7 cellular contexts compared by ENCODE assay signal in genomic region chr11:111602865-111603632, GRCh38. TPM values are rescaled to one million over a fixed set of nuclear protein-coding genes. Genes with fewer than 3 reads are reported as not detected.
DNase-seq lines count a peak whose midpoint lies in the region; ATAC-seq, FAIRE-seq and TF ChIP-seq lines count a peak whose summit lies in the region.

No MANE protein-coding gene starts in this region.

- H3K4me1 ChIP-seq in keratinocyte (ENCODE audit: control insufficient read depth, extremely low read depth, insufficient read depth, low read length) (peaks cover 20% of the 10 kb centered on the region), small intestine (ENCODE audit: control insufficient read depth in 2 of 2, insufficient read depth in 1 of 2, low read depth in 1 of 2, low read length in 1 of 2) (no peaks in the 10 kb centered on the region)

- peak overlapping the region; percentile 92 for H3K27ac ChIP-seq in keratinocyte (ENCODE audit: control insufficient read depth, insufficient read depth, low read length)
- peak overlapping the region; percentile 61 to 99 for H3K27ac ChIP-seq in small intestine (ENCODE audit: low read depth in 1 of 2, low read length in 1 of 2)

- peak overlapping the region; percentile 95 for H3K9ac ChIP-seq in keratinocyte (ENCODE audit: control insufficient read depth, extremely low read depth, insufficient read depth, low read length)

- TF ChIP-seq CTCF in keratinocyte (optimal IDR thresholded peaks at IDR 0.05 in 1 of 3, IDR thresholded peaks at IDR 0.05 in 1 of 3, conservative IDR thresholded peaks at IDR 0.05 in 1 of 3; ENCODE audit: extremely low read depth in 1 of 3, insufficient read depth in 2 of 3, low read length in 3 of 3), result no peak

- no peaks in the 10 kb centered on the region for H3K27me3 ChIP-seq in keratinocyte (ENCODE audit: control insufficient read depth, extremely low read depth, insufficient read depth, low read length)
- H3K27me3 ChIP-seq in small intestine (ENCODE audit: control insufficient read depth in 2 of 2, insufficient read depth in 2 of 2, low read length in 2 of 2), result no peaks in the 10 kb centered on the region

- H3K4me3 ChIP-seq in keratinocyte (ENCODE audit: control insufficient read depth in 2 of 3, extremely low read depth in 1 of 3, insufficient read depth in 2 of 3, low read depth in 1 of 3, low read length in 3 of 3), result peak overlapping the region; percentile 72 to 92 (median 87)
- H3K4me3 ChIP-seq in small intestine (ENCODE audit: low read depth in 1 of 2, low read length in 2 of 2), result peak overlapping the region; percentile 69 to 91

- DNase-seq in G401 (ENCODE audit: low spot score) (peak; percentile 63), RPMI7951 (ENCODE audit: low read depth) (peak; percentile 37), cerebellum (ENCODE audit: low spot score) (peak; percentile 27), keratinocyte (ENCODE audit: low read depth, low spot score) (no peak), small intestine (peak; percentile 61)

- no peaks in the 10 kb centered on the region for H4K20me1 ChIP-seq in keratinocyte (ENCODE audit: control insufficient read depth, extremely low read depth, insufficient read depth, low read length)

- no peaks in the 10 kb centered on the region for H3K36me3 ChIP-seq in keratinocyte (ENCODE audit: control insufficient read depth in 2 of 2, extremely low read depth in 1 of 2, insufficient read depth in 2 of 2, low read length in 2 of 2)
- H3K36me3 ChIP-seq in small intestine (ENCODE audit: control insufficient read depth in 2 of 2, insufficient read depth in 2 of 2, low read length in 2 of 2), result no peaks in the 10 kb centered on the region

- FAIRE-seq in keratinocyte (lab: Jason Lieb, UNC), result peak; percentile 20
- FAIRE-seq in small intestine (lab: Jason Lieb, UNC), result no peak

- in situ Hi-C loops in G401 (cut with HindIII; ENCODE audit: low sequenced_read_pairs), result no loop called here

- H3K4me2 ChIP-seq in keratinocyte (ENCODE audit: control insufficient read depth, extremely low read depth, insufficient read depth, low read depth, low read length), result peak overlapping the region; percentile 83

- peak; percentile 15 for ATAC-seq in HG02885 (IDR thresholded peaks at IDR 0.05; ENCODE audit: poor library complexity, unreplicated experiment)
- ATAC-seq in GM18868 (IDR thresholded peaks at IDR 0.05; ENCODE audit: unreplicated experiment), result no peak

- dilution Hi-C loops in keratinocyte (cut with MboI; ENCODE audit: extremely low pct_ligation_motif_present, low sequenced_read_pairs), result no loop called here

- 0 to 1% (median 1%) methylated on average over 19 to 44 of the region's 44 CpGs for WGBS in small intestine, 3 donors

- H3K9me1 ChIP-seq in keratinocyte (ENCODE audit: control insufficient read depth, extremely low read depth, insufficient read depth, low read length), result no peaks in the 10 kb centered on the region

- H3K9me3 ChIP-seq in keratinocyte (ENCODE audit: control insufficient read depth, low read depth, low read length) (no peaks in the 10 kb centered on the region), small intestine (ENCODE audit: control insufficient read depth, low read depth) (no peaks in the 10 kb centered on the region)

- peak overlapping the region; percentile 74 for H2AFZ ChIP-seq in keratinocyte (ENCODE audit: control insufficient read depth, low read length)

- H3K79me2 ChIP-seq in keratinocyte (ENCODE audit: control insufficient read depth, insufficient read depth, low read length), result peaks cover 51% of the 10 kb centered on the region

RNA-seq across cellular contexts. Expression of gene SIK2, which starts 0.8 kb away (rescaled TPM):
- total RNA-seq in G401 (2014; rRNA removed; shearing (Covaris generic)), result 23.8 and 53.1 TPM in 2 replicates
- 17.1 and 17.3 TPM in 2 replicates for total RNA-seq in RPMI7951 (2014; rRNA removed; shearing (Covaris generic))
- 15.5 TPM for total RNA-seq in cerebellum
- polyA plus RNA-seq in keratinocyte (10.0 to 12.2 TPM (median 11.9 TPM) in 3 replicates), small intestine (1 to 10 TPM; 3.8 to 7.4 (median 3.8) TPM)
- polyA plus RNA-seq in keratinocyte (2011; ENCODE audit: low read depth), result 2.3 TPM
- polyA plus RNA-seq in keratinocyte (2011; cell fraction: cytosol; rRNA removed), result 6.7 and 10.2 TPM in 2 replicates
- polyA plus RNA-seq in keratinocyte (2011; cell fraction: nucleus; rRNA removed), result 18.1 and 19.3 TPM in 2 replicates
- polyA plus RNA-seq in keratinocyte (2012; ENCODE audit: low replicate concordance), result 5.8 and 8.5 TPM in 2 replicates
- polyA minus RNA-seq in keratinocyte, result 15.6 to 59.7 TPM (median 20.1 TPM) in 3 replicates
- 7.5 TPM for polyA minus RNA-seq in keratinocyte (2011; cell fraction: cytosol; rRNA and poly(A)+ RNA removed)
- polyA minus RNA-seq in keratinocyte (2011; cell fraction: nucleus; rRNA and poly(A)+ RNA removed), result 12.0 and 25.4 TPM in 2 replicates
